1 cellular context compared by ENCODE assay signal in the genomic region with DNA sequence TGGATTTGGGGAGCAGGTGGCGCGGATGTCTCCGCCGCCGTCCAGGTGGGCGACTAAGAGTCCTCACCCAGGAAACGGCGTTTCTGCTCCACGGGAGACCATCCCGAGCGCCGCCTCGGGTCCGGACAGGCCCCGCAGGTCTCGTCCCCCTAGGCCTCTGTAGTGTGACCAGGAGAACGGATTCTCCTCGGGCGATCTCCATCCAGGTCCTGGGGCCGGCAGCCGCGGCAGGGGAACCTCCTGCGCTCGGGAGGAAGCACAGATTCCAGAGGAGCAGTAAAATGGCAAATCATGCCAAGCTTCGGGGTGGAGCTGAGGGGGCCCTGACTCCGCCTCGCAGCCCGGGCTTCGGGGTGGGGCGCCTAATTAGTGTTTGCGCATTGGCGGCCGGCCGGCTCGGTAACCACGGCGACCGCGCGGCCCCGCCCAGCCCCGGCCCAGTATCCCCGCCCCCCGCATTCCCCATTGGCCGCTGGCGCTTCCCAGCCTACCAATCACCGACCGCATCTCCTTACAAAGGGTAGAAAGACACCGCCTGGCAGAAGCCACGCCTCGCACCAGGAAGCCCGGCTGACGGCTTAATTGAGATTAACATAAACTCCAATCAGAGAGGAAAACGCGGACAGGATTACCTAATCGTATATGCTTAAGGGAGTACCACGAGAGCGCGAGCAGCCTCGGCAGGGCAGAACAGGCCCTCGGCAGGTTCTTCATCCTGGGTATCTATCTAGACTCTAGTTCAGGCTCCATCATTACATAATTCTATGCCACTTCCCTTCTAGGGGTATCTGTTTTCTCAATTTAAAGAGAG.
TF ChIP-seq lines count a peak whose summit lies in the region.

No MANE protein-coding gene starts in this region.

TF ChIP-seq in liver, 16 proteins besides CTCF, POLR2A, EP300 and RAD21 (continued from another document):
- TF ChIP-seq, protein P1, sequence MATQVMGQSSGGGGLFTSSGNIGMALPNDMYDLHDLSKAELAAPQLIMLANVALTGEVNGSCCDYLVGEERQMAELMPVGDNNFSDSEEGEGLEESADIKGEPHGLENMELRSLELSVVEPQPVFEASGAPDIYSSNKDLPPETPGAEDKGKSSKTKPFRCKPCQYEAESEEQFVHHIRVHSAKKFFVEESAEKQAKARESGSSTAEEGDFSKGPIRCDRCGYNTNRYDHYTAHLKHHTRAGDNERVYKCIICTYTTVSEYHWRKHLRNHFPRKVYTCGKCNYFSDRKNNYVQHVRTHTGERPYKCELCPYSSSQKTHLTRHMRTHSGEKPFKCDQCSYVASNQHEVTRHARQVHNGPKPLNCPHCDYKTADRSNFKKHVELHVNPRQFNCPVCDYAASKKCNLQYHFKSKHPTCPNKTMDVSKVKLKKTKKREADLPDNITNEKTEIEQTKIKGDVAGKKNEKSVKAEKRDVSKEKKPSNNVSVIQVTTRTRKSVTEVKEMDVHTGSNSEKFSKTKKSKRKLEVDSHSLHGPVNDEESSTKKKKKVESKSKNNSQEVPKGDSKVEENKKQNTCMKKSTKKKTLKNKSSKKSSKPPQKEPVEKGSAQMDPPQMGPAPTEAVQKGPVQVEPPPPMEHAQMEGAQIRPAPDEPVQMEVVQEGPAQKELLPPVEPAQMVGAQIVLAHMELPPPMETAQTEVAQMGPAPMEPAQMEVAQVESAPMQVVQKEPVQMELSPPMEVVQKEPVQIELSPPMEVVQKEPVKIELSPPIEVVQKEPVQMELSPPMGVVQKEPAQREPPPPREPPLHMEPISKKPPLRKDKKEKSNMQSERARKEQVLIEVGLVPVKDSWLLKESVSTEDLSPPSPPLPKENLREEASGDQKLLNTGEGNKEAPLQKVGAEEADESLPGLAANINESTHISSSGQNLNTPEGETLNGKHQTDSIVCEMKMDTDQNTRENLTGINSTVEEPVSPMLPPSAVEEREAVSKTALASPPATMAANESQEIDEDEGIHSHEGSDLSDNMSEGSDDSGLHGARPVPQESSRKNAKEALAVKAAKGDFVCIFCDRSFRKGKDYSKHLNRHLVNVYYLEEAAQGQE (IDR thresholded peaks at IDR 0.05): peak; percentile 95
- TF ChIP-seq NR2F2 (IDR thresholded peaks at IDR 0.05) (no peak), GABPA (IDR thresholded peaks at IDR 0.05 in 1 of 2, conservative IDR thresholded peaks at IDR 0.05 in 1 of 2) (no peak), SP1 (IDR thresholded peaks at IDR 0.05) (peak; percentile 72), YY1 (IDR thresholded peaks at IDR 0.05) (peak; percentile 65), JUND (IDR thresholded peaks at IDR 0.05) (peak in 1 of 2 donors; percentile 27), FOXA1 (IDR thresholded peaks at IDR 0.05) (no peak), EGR1 (IDR thresholded peaks at IDR 0.05; ENCODE audit: low read depth in 2 of 2) (peak in 1 of 2 donors; percentile 54), FOXA2 (IDR thresholded peaks at IDR 0.05) (no peak), HNF4G (IDR thresholded peaks at IDR 0.05) (no peak), TAF1 (conservative IDR thresholded peaks at IDR 0.05) (peak; percentile 81)
TF ChIP-seq in liver: peak in this region for 9.
